ENCODE assay signal across 33 cellular contexts in genomic region chr19:28003543-28003942, GRCh38.
A peak's percentile ranks its signal among the peaks of the same experiment; 100 is the strongest.
DNase-seq lines count a peak whose midpoint lies in the region; ATAC-seq, FAIRE-seq and TF ChIP-seq lines count a peak whose summit lies in the region.
"Had no signal": no experiment of that assay in that cellular context is flagged by ENCODE, and none has a peak within 500 bp of the region (broad histone marks: within the 10 kb centered on the region; RNA-seq: fewer than 3 reads in every experiment).

No MANE protein-coding gene starts in this region.

- no peak for ATAC-seq in GM21526 (IDR thresholded peaks at IDR 0.05; ENCODE audit: low FRiP score, unreplicated experiment)
- ATAC-seq: A549; CD8-positive, alpha-beta T cell had no signal

- H3K9me3 Mint-ChIP-seq in endothelial cell (ENCODE audit: unreplicated experiment): no peaks in the 10 kb centered on the region

- POLR2A ChIA-PET in HEK293 (lab: Yijun Ruan, JAX): no interaction called here

- FAIRE-seq in urothelium cell line (lab: Jason Lieb, UNC): peak; percentile 87
- FAIRE-seq: A204.1, A549, D721Med had no signal

- H3K36me3 ChIP-seq in HEK293 (ENCODE audit: control insufficient read depth in 2 of 2, insufficient read depth in 1 of 2, low read length in 2 of 2): no peaks in the 10 kb centered on the region
- H3K36me3 ChIP-seq: BE2C; BLaER1; BLaER1 treated with 17β-estradiol and CSF1 and Interleukin-3, amounts not matched to agents 10 nM and 100 nM had no signal

- H3K4me1 Mint-ChIP-seq in endothelial cell (ENCODE audit: unreplicated experiment): no peaks in the 10 kb centered on the region
- H3K4me1 Mint-ChIP-seq: B cell; CD14-positive monocyte; CD4-positive, alpha-beta memory T cell; CD4-positive, CD25-positive, alpha-beta regulatory T cell; CD8-positive, alpha-beta memory T cell had no signal

- peaks cover 11% of the 10 kb centered on the region for H3K27me3 Mint-ChIP-seq in endothelial cell (ENCODE audit: unreplicated experiment)
- H3K27me3 Mint-ChIP-seq: B cell; CD4-positive, alpha-beta memory T cell; CD4-positive, alpha-beta T cell; CD4-positive, CD25-positive, alpha-beta regulatory T cell; CD8-positive, alpha-beta memory T cell had no signal

- H3K36me3 Mint-ChIP-seq in endothelial cell (ENCODE audit: low read depth, unreplicated experiment): peaks cover 4% of the 10 kb centered on the region
- H3K36me3 Mint-ChIP-seq: CD14-positive monocyte; CD4-positive, alpha-beta memory T cell; CD4-positive, CD25-positive, alpha-beta regulatory T cell; CD8-positive, alpha-beta T cell had no signal

- H3K9me3 ChIP-seq in HEK293 (ENCODE audit: control insufficient read depth, insufficient read depth, low read depth, low read length): peaks cover 4% of the 10 kb centered on the region; the same call in 1 of the 2 replicates
- H3K9me3 ChIP-seq: BE2C, BLaER1, Caco-2 had no signal

- no peak overlapping the region for H3K4me3 Mint-ChIP-seq in endothelial cell (ENCODE audit: unreplicated experiment)
- H3K4me3 Mint-ChIP-seq: B cell; CD14-positive monocyte; CD4-positive, alpha-beta memory T cell; CD4-positive, alpha-beta T cell; CD4-positive, CD25-positive, alpha-beta regulatory T cell; CD8-positive, alpha-beta memory T cell; CD8-positive, alpha-beta T cell had no signal

- CTCF ChIA-PET in HEK293 (lab: Yijun Ruan, JAX): interaction anchor here (0.9 kb wide), 1 partner anchor 631 kb away, joined by 3 read pairs; no protein-coding TSS in a partner anchor

- TF ChIP-seq CTCF in HEK293 (tag by site-specific recombination; IDR thresholded peaks at IDR 0.05) (no peak), endothelial cell (IDR thresholded peaks at IDR 0.05; ENCODE audit: unreplicated experiment) (no peak)

- no peak overlapping the region for H3K27ac Mint-ChIP-seq in endothelial cell (ENCODE audit: unreplicated experiment)
- H3K27ac Mint-ChIP-seq: B cell; CD4-positive, alpha-beta memory T cell; CD4-positive, alpha-beta T cell; CD4-positive, CD25-positive, alpha-beta regulatory T cell; CD8-positive, alpha-beta memory T cell; CD8-positive, alpha-beta T cell had no signal

- DNase-seq in urothelium cell line (ENCODE audit: low spot score): no peak
- DNase-seq in endothelial cell (ENCODE audit: low spot score): no peak
- DNase-seq: 8988T; ACHN; AML-193; BE2C; C1 segment of cervical spinal cord; Caco-2; Calu3; CD4-positive, alpha-beta memory T cell; CD4-positive, alpha-beta T cell; CD4-positive, CD25-positive, alpha-beta regulatory T cell; CD8-positive, alpha-beta memory T cell; CD8-positive, alpha-beta T cell; COR-L47; DMS 273 treated with DMSO at 0.1 percent for 48 hours; DMS153; DMS53; DMS79; DMS79 treated with DMSO at 0.1 percent for 48 hours; DND-41; EL had no signal

- no peak overlapping the region for H3K4me3 ChIP-seq in HEK293 (ENCODE audit: low read depth, low read length)
- H3K4me3 ChIP-seq: A549; BLaER1; BLaER1 treated with 17β-estradiol and CSF1 and Interleukin-3, amounts not matched to agents 10 nM and 100 nM had no signal

- no peak overlapping the region for H3K27ac ChIP-seq in HEK293 (ENCODE audit: extremely low read depth, low read depth, low read length)
- H3K27ac ChIP-seq: 22Rv1; A549; BLaER1; BLaER1 treated with 17β-estradiol and CSF1 and Interleukin-3, amounts not matched to agents 10 nM and 100 nM; C4-2B had no signal

- H3K4me1 ChIP-seq in HEK293 (ENCODE audit: control insufficient read depth, insufficient read depth, low read length): no peaks in the 10 kb centered on the region
- H3K4me1 ChIP-seq: A549; BE2C; BLaER1; BLaER1 treated with 17β-estradiol and CSF1 and Interleukin-3, amounts not matched to agents 10 nM and 100 nM; Caco-2 had no signal

TF ChIP-seq in HEK293, 187 proteins besides CTCF, POLR2A, EP300 and RAD21:
- no peak for TF ChIP-seq ZNF785 (tag by site-specific recombination; IDR thresholded peaks at IDR 0.05)
- TF ChIP-seq SCRT2 (tag by site-specific recombination; IDR thresholded peaks at IDR 0.05): peak; percentile 83
- peak; percentile 67; the same call in 1 of the 2 replicates for TF ChIP-seq SCRT1 (tag by site-specific recombination; IDR thresholded peaks at IDR 0.05; ENCODE audit: borderline replicate concordance)
TF ChIP-seq in HEK293: peak in this region for 2.
